In the genomic region with DNA sequence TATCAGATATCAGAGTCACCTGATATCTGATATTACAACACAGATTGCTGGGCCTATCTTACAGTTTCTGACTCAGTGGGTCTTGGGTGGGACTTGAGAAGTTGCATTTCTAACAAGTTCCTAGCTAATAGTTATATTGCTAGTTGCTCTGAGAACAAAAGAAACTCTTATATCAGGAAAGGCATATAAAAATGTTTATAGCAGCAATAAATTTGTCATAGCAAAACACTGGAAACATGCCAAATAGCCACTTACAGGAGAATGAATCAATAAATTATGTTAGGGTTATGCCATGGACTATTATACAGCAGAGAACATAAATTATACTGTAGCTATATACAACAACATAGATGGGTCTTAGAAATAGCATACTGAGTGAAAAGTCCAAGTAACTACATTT, we compare ENCODE assay signal across 1 cellular context.
TF ChIP-seq lines count a peak whose summit lies in the region.

No MANE protein-coding gene starts in this region.

TF ChIP-seq in HEK293T, 16 proteins besides CTCF, POLR2A, EP300 and RAD21 (continued from another document):
- peak; percentile 29; the same call in 1 of the 2 replicates for TF ChIP-seq CTBP1 (IDR thresholded peaks at IDR 0.05; ENCODE audit: borderline replicate concordance)
